ENCODE assay signal across 8 cellular contexts in genomic region chr15:76905855-76906254, GRCh38. TPM values are rescaled to one million over a fixed set of nuclear protein-coding genes. Genes with fewer than 3 reads are reported as not detected.
A peak's percentile ranks its signal among the peaks of the same experiment; 100 is the strongest.
DNase-seq lines count a peak whose midpoint lies in the region; ATAC-seq and TF ChIP-seq lines count a peak whose summit lies in the region.

No MANE protein-coding gene starts in this region.

- H3K4me3 Mint-ChIP-seq in natural killer cell treated with Interleukin-12 subunit alpha and Interleukin-12 subunit beta and Interleukin-15 and Interleukin-18, amount 100 ng/mL, for 72 hours, result peak overlapping the region; percentile 88

- H3K36me3 ChIP-seq in Loucy (ENCODE audit: insufficient read depth, low read length) (no peaks in the 10 kb centered on the region), colonic mucosa (no peaks in the 10 kb centered on the region)

- H3K36me3 Mint-ChIP-seq in natural killer cell treated with Interleukin-12 subunit alpha and Interleukin-12 subunit beta and Interleukin-15 and Interleukin-18, amount 100 ng/mL, for 72 hours, result no peaks in the 10 kb centered on the region

- H3K4me2 ChIP-seq in Loucy (ENCODE audit: low read depth, low read length, poor library complexity, severe bottlenecking), result peak overlapping the region; percentile 90

- no peaks in the 10 kb centered on the region for H3K9me2 ChIP-seq in Loucy (replicated peaks; ENCODE audit: low read depth, low read length)

- H4K20me1 ChIP-seq in Loucy (ENCODE audit: insufficient read depth, low read length, poor library complexity, severe bottlenecking), result peaks cover 4% of the 10 kb centered on the region

- no peaks in the 10 kb centered on the region for H3F3A ChIP-seq in Loucy (ENCODE audit: low read depth)

- H3K9me3 ChIP-seq in Loucy (ENCODE audit: insufficient read depth, low read depth, low read length) (no peaks in the 10 kb centered on the region), colonic mucosa (no peaks in the 10 kb centered on the region)

- H3K27me3 ChIP-seq in Loucy (ENCODE audit: insufficient read depth, low read length, poor library complexity, severe bottlenecking) (no peaks in the 10 kb centered on the region), colonic mucosa (no peaks in the 10 kb centered on the region)

- no peak for ATAC-seq in natural killer cell treated with Interleukin-12 subunit alpha and Interleukin-12 subunit beta and Interleukin-15 and Interleukin-18, amount 100 ng/mL, for 72 hours
- no peak for ATAC-seq in HG02571 (IDR thresholded peaks at IDR 0.05; ENCODE audit: unreplicated experiment)

- H2AFZ ChIP-seq in Loucy (ENCODE audit: low read length), result peak overlapping the region; percentile 98

- DNase-seq in AG10803 (ENCODE audit: low read depth) (no peak), colonic mucosa (no peak), dermis blood vessel endothelial cell (no peak), foreskin melanocyte (no peak), NCI-H774 (lab: John Stamatoyannopoulos, UW) (no peak)
- DNase-seq in natural killer cell treated with Interleukin-12 subunit alpha and Interleukin-12 subunit beta and Interleukin-15 and Interleukin-18, amount 100 ng/mL, for 72 hours (ENCODE audit: low spot score), result no peak

- H3K9me3 Mint-ChIP-seq in natural killer cell treated with Interleukin-12 subunit alpha and Interleukin-12 subunit beta and Interleukin-15 and Interleukin-18, amount 100 ng/mL, for 72 hours, result no peaks in the 10 kb centered on the region

- peaks cover 16% of the 10 kb centered on the region; the same call in 1 of the 2 replicates for H3K79me2 ChIP-seq in Loucy (ENCODE audit: insufficient read depth, low read length)

- peaks cover 20 to 25% of the 10 kb centered on the region in 2 donors for H3K4me1 Mint-ChIP-seq in natural killer cell treated with Interleukin-12 subunit alpha and Interleukin-12 subunit beta and Interleukin-15 and Interleukin-18, amount 100 ng/mL, for 72 hours (ENCODE audit: low read depth in 2 of 2)

- peaks cover 0 to 3% of the 10 kb centered on the region in 2 donors for H3K27me3 Mint-ChIP-seq in natural killer cell treated with Interleukin-12 subunit alpha and Interleukin-12 subunit beta and Interleukin-15 and Interleukin-18, amount 100 ng/mL, for 72 hours

- intact Hi-C loops in colonic mucosa (cut with DNase I), result no loop called here

- peak overlapping the region; percentile 82 for H3K4me3 ChIP-seq in AG10803 (ENCODE audit: low read length)
- H3K4me3 ChIP-seq in Loucy (ENCODE audit: low read length, poor library complexity, severe bottlenecking), result peak overlapping the region; percentile 83
- peak overlapping the region; percentile 85 for H3K4me3 ChIP-seq in colonic mucosa

- TF ChIP-seq CTCF in AG10803 (conservative IDR thresholded peaks at IDR 0.05; ENCODE audit: low read length) (no peak), Loucy (conservative IDR thresholded peaks at IDR 0.05; ENCODE audit: low read length) (no peak), colonic mucosa (IDR thresholded peaks at IDR 0.05) (no peak)

- H3K4me1 ChIP-seq in Loucy (ENCODE audit: insufficient read depth, low read length, poor library complexity, severe bottlenecking), result peaks cover 24% of the 10 kb centered on the region
- no peaks in the 10 kb centered on the region for H3K4me1 ChIP-seq in colonic mucosa

- H3K27ac Mint-ChIP-seq in natural killer cell treated with Interleukin-12 subunit alpha and Interleukin-12 subunit beta and Interleukin-15 and Interleukin-18, amount 100 ng/mL, for 72 hours, result peak overlapping the region; percentile 82 to 94

- peak overlapping the region; percentile 78 for H3K9ac ChIP-seq in Loucy (ENCODE audit: low read depth, low read length, poor library complexity, severe bottlenecking)
- H3K9ac ChIP-seq in colonic mucosa (ENCODE audit: low read depth in 2 of 2, low read length in 2 of 2), result peak overlapping the region; percentile 19 to 70

- peak overlapping the region; percentile 71 for H3K27ac ChIP-seq in colonic mucosa

RNA-seq across cellular contexts. Expression of gene SCAPER, which starts 0.7 kb away (rescaled TPM):
- total RNA-seq in colonic mucosa (10 to 100 TPM; 15.2 to 17.8 TPM), dermis blood vessel endothelial cell (8.9 and 10.6 TPM in 2 replicates)
- total RNA-seq in natural killer cell treated with Interleukin-12 subunit alpha and Interleukin-12 subunit beta and Interleukin-15 and Interleukin-18, amount 100 ng/mL, for 72 hours, result 10 to 100 TPM; 52.9 to 72.8 TPM

RNA-seq across cellular contexts. Expression of gene RCN2, which starts 25.7 kb away (rescaled TPM):
- total RNA-seq in colonic mucosa, result 10 to 100 TPM; 34.0 to 42.6 TPM
- total RNA-seq in natural killer cell treated with Interleukin-12 subunit alpha and Interleukin-12 subunit beta and Interleukin-15 and Interleukin-18, amount 100 ng/mL, for 72 hours, result 10 to 100 TPM; 25.5 to 32.2 TPM
- 43.2 and 71.7 TPM in 2 replicates for total RNA-seq in dermis blood vessel endothelial cell
